ENCODE assay signal across 18 cellular contexts in genomic region chr3:11956781-11957180, GRCh38.
DNase-seq lines count a peak whose midpoint lies in the region; ATAC-seq and TF ChIP-seq lines count a peak whose summit lies in the region.
"Had no signal": no experiment of that assay in that cellular context is flagged by ENCODE, and none has a peak within 500 bp of the region (broad histone marks: within the 10 kb centered on the region; RNA-seq: fewer than 3 reads in every experiment).

No MANE protein-coding gene starts in this region.

- H3K79me2 ChIP-seq in parathyroid adenoma: no peaks in the 10 kb centered on the region

- TF ChIP-seq CTCF in nephron progenitor cell (IDR thresholded peaks at IDR 0.05): no peak
- no peak for TF ChIP-seq CTCF in parathyroid adenoma (IDR thresholded peaks at IDR 0.05)

- no peaks in the 10 kb centered on the region for H3K9me3 ChIP-seq in parathyroid adenoma (ENCODE audit: control insufficient read depth, low read length)
- H3K9me3 ChIP-seq: Caco-2 had no signal

- no peak overlapping the region for H3K4me3 Mint-ChIP-seq in nephron progenitor cell
- H3K4me3 Mint-ChIP-seq: CD4-positive, alpha-beta T cell had no signal

- no peaks in the 10 kb centered on the region for H3K27me3 ChIP-seq in parathyroid adenoma (ENCODE audit: control insufficient read depth, insufficient read depth, low read length)

- no peak overlapping the region for H3K4me3 ChIP-seq in parathyroid adenoma (ENCODE audit: low read depth, low read length)

- peak overlapping the region; percentile 87 for H2AFZ ChIP-seq in parathyroid adenoma

- peaks cover 26% of the 10 kb centered on the region for H3K4me1 ChIP-seq in parathyroid adenoma
- H3K4me1 ChIP-seq: Caco-2 had no signal

- peak overlapping the region; percentile 51 for H3K27ac ChIP-seq in parathyroid adenoma
- H3K27ac ChIP-seq: C4-2B, HL-60 had no signal

- DNase-seq in left kidney (ENCODE audit: low read depth, low spot score) (peak; percentile 5), nephron progenitor cell (no peak)
- DNase-seq in activated effector memory CD4-positive, alpha-beta T cell treated with anti-CD3 and anti-CD28 coated beads, Interleukin-2, amount 50 U/mL, for 16 hours: no peak
- DNase-seq: AML-193; Caco-2; CD4-positive, alpha-beta T cell; DMS153; DMS79; GDM1; GOT3; H7 had no signal

- no peak overlapping the region for H3K4me2 ChIP-seq in parathyroid adenoma (ENCODE audit: low read length)

- H3K36me3 ChIP-seq in parathyroid adenoma (ENCODE audit: control insufficient read depth, insufficient read depth, low read length): no peaks in the 10 kb centered on the region

- peaks cover 5% of the 10 kb centered on the region for H3K9me3 Mint-ChIP-seq in nephron progenitor cell

- peaks cover 5% of the 10 kb centered on the region for H3K4me1 Mint-ChIP-seq in nephron progenitor cell

- peak overlapping the region; percentile 52 for H3K27ac Mint-ChIP-seq in nephron progenitor cell
- H3K27ac Mint-ChIP-seq: CD4-positive, alpha-beta T cell had no signal

- no peaks in the 10 kb centered on the region for H3K36me3 Mint-ChIP-seq in nephron progenitor cell (ENCODE audit: low read depth)

- ATAC-seq in HG02571 (IDR thresholded peaks at IDR 0.05; ENCODE audit: unreplicated experiment) (no peak), HG02973 (IDR thresholded peaks at IDR 0.05; ENCODE audit: unreplicated experiment) (no peak), GM21526 (IDR thresholded peaks at IDR 0.05; ENCODE audit: low FRiP score, unreplicated experiment) (no peak)
- ATAC-seq: HCT116 had no signal

- peaks cover 13% of the 10 kb centered on the region for H3K27me3 Mint-ChIP-seq in nephron progenitor cell (ENCODE audit: low read depth, poor library complexity)

- no peak overlapping the region for H3K9ac ChIP-seq in parathyroid adenoma
